In genomic region chr16:30896890-30897730, GRCh38 we compare ENCODE assay signal across 1 cellular context.
A peak's percentile ranks its signal among the peaks of the same experiment; 100 is the strongest.
TF ChIP-seq lines count a peak whose summit lies in the region.

No MANE protein-coding gene starts in this region.

TF ChIP-seq in HepG2, 621 proteins besides CTCF, POLR2A, EP300 and RAD21 (continued from another document and continues in another):
- no peak for TF ChIP-seq ZXDC (CRISPR knock-in tag; IDR thresholded peaks at IDR 0.05)
- TF ChIP-seq ZNF782 (CRISPR knock-in tag; IDR thresholded peaks at IDR 0.05; ENCODE audit: borderline replicate concordance), result no peak
- TF ChIP-seq ZSCAN25 (CRISPR knock-in tag; IDR thresholded peaks at IDR 0.05), result 0 out of 2 replicates have a peak, but pooled peaks have one; percentile 1
- peak; percentile 95 for TF ChIP-seq SUZ12 (IDR thresholded peaks at IDR 0.05; ENCODE audit: low read depth, low read length)
- TF ChIP-seq AHR (CRISPR knock-in tag; IDR thresholded peaks at IDR 0.05), result 0 out of 2 replicates have a peak, but pooled peaks have one; percentile 40
- 0 out of 2 replicates have a peak, but pooled peaks have one; percentile 4 for TF ChIP-seq ZNF563 (CRISPR knock-in tag; IDR thresholded peaks at IDR 0.05)
- no peak for TF ChIP-seq ZNF687 (CRISPR knock-in tag; IDR thresholded peaks at IDR 0.05)
- TF ChIP-seq ZNF318 (CRISPR knock-in tag; IDR thresholded peaks at IDR 0.05), result no peak
- TF ChIP-seq GTF3A (CRISPR knock-in tag; conservative IDR thresholded peaks at IDR 0.05), result 0 out of 2 replicates have a peak, but pooled peaks have one; percentile 27
- TF ChIP-seq SIN3A (IDR thresholded peaks at IDR 0.05; ENCODE audit: borderline replicate concordance, low read depth, low read length), result peak; percentile 73; the same call in 1 of the 2 replicates
- TF ChIP-seq ZNF629 (CRISPR knock-in tag; conservative IDR thresholded peaks at IDR 0.05), result peak; percentile 99
- TF ChIP-seq FOXO1 (CRISPR knock-in tag; IDR thresholded peaks at IDR 0.05), result 0 out of 2 replicates have a peak, but pooled peaks have one; percentile 20
- TF ChIP-seq ASH2L (IDR thresholded peaks at IDR 0.05; ENCODE audit: insufficient read length, low read depth, low read length), result peak; percentile 74
- peak; percentile 66; the same call in 1 of the 2 replicates for TF ChIP-seq ZNF230 (CRISPR knock-in tag; IDR thresholded peaks at IDR 0.05)
- TF ChIP-seq MXI1 (IDR thresholded peaks at IDR 0.05; ENCODE audit: borderline replicate concordance, low read depth, low read length), result peak; percentile 69; the same call in 1 of the 3 replicates
- TF ChIP-seq ADNP (CRISPR knock-in tag; IDR thresholded peaks at IDR 0.05), result peak; percentile 92
- TF ChIP-seq CAMTA2 (CRISPR knock-in tag; IDR thresholded peaks at IDR 0.05; ENCODE audit: borderline replicate concordance), result 0 out of 2 replicates have a peak, but pooled peaks have one; percentile 18
- peak; percentile 42 for TF ChIP-seq CBX1 (IDR thresholded peaks at IDR 0.05; ENCODE audit: low read depth)
- TF ChIP-seq MAX (IDR thresholded peaks at IDR 0.05), result 0 out of 2 replicates have a peak, but pooled peaks have one; percentile 34
- no peak for TF ChIP-seq RERE (CRISPR knock-in tag; IDR thresholded peaks at IDR 0.05; ENCODE audit: low read depth)
- TF ChIP-seq PREB (CRISPR knock-in tag; IDR thresholded peaks at IDR 0.05), result no peak
- TF ChIP-seq IRF2 (CRISPR knock-in tag; IDR thresholded peaks at IDR 0.05), result peak; percentile 94
- TF ChIP-seq RFX1 (IDR thresholded peaks at IDR 0.05), result no peak
- TF ChIP-seq PAF1 (CRISPR knock-in tag; IDR thresholded peaks at IDR 0.05), result no peak
- TF ChIP-seq GMEB2 (CRISPR knock-in tag; IDR thresholded peaks at IDR 0.05; ENCODE audit: low read depth), result no peak
- TF ChIP-seq ZNF256 (CRISPR knock-in tag; conservative IDR thresholded peaks at IDR 0.05), result no peak
- TF ChIP-seq NFYB (CRISPR knock-in tag; IDR thresholded peaks at IDR 0.05), result peak; percentile 27; the same call in 1 of the 2 replicates
- peak; percentile 81 for TF ChIP-seq RCOR2 (CRISPR knock-in tag; IDR thresholded peaks at IDR 0.05)
- TF ChIP-seq ZKSCAN1 (IDR thresholded peaks at IDR 0.05; ENCODE audit: low read length), result peak; percentile 3; the same call in 1 of the 2 replicates
- no peak for TF ChIP-seq PRMT3 (CRISPR knock-in tag; IDR thresholded peaks at IDR 0.05; ENCODE audit: borderline replicate concordance, low read depth)
- no peak for TF ChIP-seq TCF7L2 (IDR thresholded peaks at IDR 0.05; ENCODE audit: low read depth, low read length)
